Comparison of ENCODE assay signal across 6 cellular contexts in the genomic region with DNA sequence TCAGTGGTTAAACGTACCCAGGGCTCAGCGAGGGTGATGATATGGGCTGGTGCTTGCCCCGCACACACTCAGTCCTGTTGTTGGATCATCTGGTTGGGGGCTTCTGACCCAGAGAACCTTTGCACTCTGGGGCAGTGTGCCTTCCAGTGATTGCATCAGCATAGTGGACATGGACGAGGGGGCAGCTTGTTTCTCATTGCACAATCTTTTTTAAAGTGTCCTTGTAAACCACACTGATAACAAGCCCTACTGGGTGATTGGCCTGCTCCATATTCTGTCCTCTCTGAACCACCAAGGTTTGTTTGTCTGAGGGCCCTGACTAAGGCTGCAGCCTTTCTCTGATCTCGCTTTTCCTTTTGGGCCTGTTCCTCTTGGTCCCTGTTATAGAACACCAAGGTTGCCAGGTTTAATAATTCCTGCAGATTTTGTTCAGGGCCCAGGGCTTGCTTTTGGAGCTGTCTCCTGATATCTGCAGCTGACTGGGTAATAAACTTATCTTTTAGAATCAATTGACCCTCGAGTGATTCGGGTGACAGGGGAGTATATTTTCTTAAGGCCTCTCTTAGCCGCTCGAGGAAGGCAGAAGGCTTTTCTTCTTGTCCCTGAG.
A peak's percentile ranks its signal among the peaks of the same experiment; 100 is the strongest.
DNase-seq lines count a peak whose midpoint lies in the region; ATAC-seq and TF ChIP-seq lines count a peak whose summit lies in the region.
"Not testable (repeated sequence)": the region's sequence is repeated elsewhere in the genome, so short reads cannot be mapped to it uniquely, and the experiment has no call there.

No MANE protein-coding gene starts in this region.

- not testable (repeated sequence) for H3K4me1 ChIP-seq in IMR-90 (ENCODE audit: control insufficient read depth, insufficient read depth, low read length); colonic mucosa; liver (ENCODE audit: control insufficient read depth in 4 of 4, insufficient read depth in 4 of 4, low read length in 3 of 4); neural progenitor cell

- DNase-seq in IMR-90; WTC11 (ENCODE audit: low spot score); neural progenitor cell (ENCODE audit: low spot score): not testable (repeated sequence)
- DNase-seq in colonic mucosa (peak; percentile 12), left lobe of liver (ENCODE audit: low spot score) (peak; percentile 72)

- H2BK20ac ChIP-seq in IMR-90 (ENCODE audit: low read depth, low read length), result not testable (repeated sequence)

- not testable (repeated sequence) for H4K8ac ChIP-seq in IMR-90 (ENCODE audit: low read depth in 2 of 2, low read length in 2 of 2)

- H3K27me3 Mint-ChIP-seq in WTC11 (ENCODE audit: low read depth); neural progenitor cell (ENCODE audit: insufficient read depth, low read depth): not testable (repeated sequence)

- in situ Hi-C loops in IMR-90 (cut with MboI; ENCODE audit: low sequenced_read_pairs), result not testable (repeated sequence)

- not testable (repeated sequence) for H2BK15ac ChIP-seq in IMR-90 (ENCODE audit: low read depth, low read length)

- not testable (repeated sequence) for H3K4ac ChIP-seq in IMR-90 (ENCODE audit: low read depth, low read length)

- BruUV-seq in IMR-90 (replicated peaks; lab: Mats Ljungman, UMichigan), result not testable (repeated sequence)

- H3K18ac ChIP-seq in IMR-90 (ENCODE audit: low read depth, low read length), result not testable (repeated sequence)

- no CpG with 5 or more reads among the region's 9 CpGs for WGBS in IMR-90 (ENCODE audit: extremely low coverage in 2 of 2, insufficient read length in 1 of 2), 2 experiments
- WGBS in liver, result 79% methylated on average over 9 of the region's 9 CpGs

- not testable (repeated sequence) for H3K9ac ChIP-seq in IMR-90 (ENCODE audit: low read depth, low read length); colonic mucosa (ENCODE audit: low read depth in 2 of 2, low read length in 2 of 2); liver (ENCODE audit: low read depth in 1 of 2, low read length in 2 of 2); neural progenitor cell

- H3K9me1 ChIP-seq in IMR-90 (ENCODE audit: insufficient read depth, low read length), result not testable (repeated sequence)

- not testable (repeated sequence) for H2AFZ ChIP-seq in IMR-90 (replicated peaks; ENCODE audit: low read length, poor library complexity); neural progenitor cell (replicated peaks)

- H3K9me3 ChIP-seq in IMR-90 (ENCODE audit: control insufficient read depth, insufficient read depth, low read length); colonic mucosa; liver (ENCODE audit: control insufficient read depth in 4 of 4, low read length in 3 of 4); neural progenitor cell (ENCODE audit: low read depth): not testable (repeated sequence)

- H3K27ac Mint-ChIP-seq in WTC11, result not testable (repeated sequence)
- H3K27ac Mint-ChIP-seq in neural progenitor cell, result peak overlapping the region; percentile 81

- not testable (repeated sequence) for H3K4me2 ChIP-seq in IMR-90 (ENCODE audit: low read depth, low read length); neural progenitor cell

- not testable (repeated sequence) for H3K27ac ChIP-seq in IMR-90 (ENCODE audit: insufficient read depth, low read length); colonic mucosa; liver (ENCODE audit: low read depth in 1 of 2, low read length in 2 of 2); neural progenitor cell

- not testable (repeated sequence) for H2BK120ac ChIP-seq in IMR-90 (ENCODE audit: low read depth, low read length)

- not testable (repeated sequence) for H3K36me3 Mint-ChIP-seq in WTC11, neural progenitor cell

- H4K20me1 ChIP-seq in IMR-90 (ENCODE audit: insufficient read depth, low read length); neural progenitor cell (ENCODE audit: low read depth): not testable (repeated sequence)

- CTCF ChIA-PET in IMR-90 (lab: Yijun Ruan, JAX); WTC11 (lab: Charles Lee): not testable (repeated sequence)

- not testable (repeated sequence) for H2AK5ac ChIP-seq in IMR-90 (ENCODE audit: low read depth, low read length)

- H2AK9ac ChIP-seq in IMR-90 (replicated peaks; ENCODE audit: low read depth, low read length, poor library complexity), result not testable (repeated sequence)

- H3K23ac ChIP-seq in IMR-90 (ENCODE audit: low read depth, low read length), result not testable (repeated sequence)

- not testable (repeated sequence) for H3K4me3 Mint-ChIP-seq in WTC11, neural progenitor cell

- not testable (repeated sequence) for H3K27me3 ChIP-seq in IMR-90 (ENCODE audit: control insufficient read depth, insufficient read depth, low read length); colonic mucosa; liver (ENCODE audit: control insufficient read depth in 4 of 4, insufficient read depth in 4 of 4, low read length in 3 of 4); neural progenitor cell

- peaks cover 34% of the 10 kb centered on the region for H3K9me3 Mint-ChIP-seq in WTC11
- H3K9me3 Mint-ChIP-seq in neural progenitor cell, result not testable (repeated sequence)

- ATAC-seq in IMR-90 (ENCODE audit: low read depth); WTC11; left lobe of liver: not testable (repeated sequence)

- H3K36me3 ChIP-seq in IMR-90 (ENCODE audit: control insufficient read depth, insufficient read depth, low read length); colonic mucosa; liver (ENCODE audit: control insufficient read depth in 4 of 4, insufficient read depth in 3 of 4, low read depth in 1 of 4, low read length in 3 of 4); neural progenitor cell: not testable (repeated sequence)

- POLR2A ChIA-PET in IMR-90 (lab: Charles Lee; ENCODE audit: unreplicated experiment); WTC11 (lab: Charles Lee): not testable (repeated sequence)

- dilution Hi-C loops in IMR-90 (cut with HindIII; ENCODE audit: low sequenced_read_pairs, unreplicated experiment), result not testable (repeated sequence)

- H4K5ac ChIP-seq in IMR-90 (ENCODE audit: low read depth, low read length), result not testable (repeated sequence)

- not testable (repeated sequence) for H4K91ac ChIP-seq in IMR-90 (ENCODE audit: insufficient read depth, low read depth, low read length)

- not testable (repeated sequence) for TF ChIP-seq CTCF in IMR-90 (conservative IDR thresholded peaks at IDR 0.05; ENCODE audit: low read depth, low read length); WTC11 (IDR thresholded peaks at IDR 0.05); colonic mucosa (IDR thresholded peaks at IDR 0.05); liver (IDR thresholded peaks at IDR 0.05; ENCODE audit: low read depth, low read length, missing input control); neural progenitor cell (IDR thresholded peaks at IDR 0.05)

- intact Hi-C loops in IMR-90 (cut with micrococcal nuclease); colonic mucosa (cut with DNase I): not testable (repeated sequence)

- not testable (repeated sequence) for TF ChIP-seq RAD21 in IMR-90 (IDR thresholded peaks at IDR 0.05; ENCODE audit: low read length)
- peak; percentile 21 to 32 for TF ChIP-seq RAD21 in liver (IDR thresholded peaks at IDR 0.05)

- H3K4me1 Mint-ChIP-seq in WTC11, neural progenitor cell: not testable (repeated sequence)

- H3F3A ChIP-seq in neural progenitor cell (ENCODE audit: low read depth), result not testable (repeated sequence)

- not testable (repeated sequence) for H3K79me2 ChIP-seq in neural progenitor cell (ENCODE audit: low read depth)

- H3K4me3 ChIP-seq in IMR-90 (ENCODE audit: insufficient read depth, low read depth, low read length); colonic mucosa; liver (ENCODE audit: low read depth in 1 of 3, low read length in 3 of 3); neural progenitor cell: not testable (repeated sequence)

- H3K56ac ChIP-seq in IMR-90 (ENCODE audit: extremely low read depth, insufficient read depth, low read length), result not testable (repeated sequence)

- H3K14ac ChIP-seq in IMR-90 (replicated peaks; ENCODE audit: low read depth, low read length), result not testable (repeated sequence)

- not testable (repeated sequence) for H3K79me1 ChIP-seq in IMR-90 (ENCODE audit: low read depth in 1 of 2, low read length in 2 of 2)

- not testable (repeated sequence) for TF ChIP-seq POLR2A in IMR-90 (IDR thresholded peaks at IDR 0.05; ENCODE audit: low read depth, low read length)

- not testable (repeated sequence) for H2BK5ac ChIP-seq in IMR-90 (ENCODE audit: low read depth, low read length, poor library complexity, severe bottlenecking)

TF ChIP-seq in IMR-90, 13 proteins besides CTCF, POLR2A, EP300 and RAD21:
- 0 out of 2 replicates have a peak, but pooled peaks have one; percentile 12 for TF ChIP-seq CEBPB (IDR thresholded peaks at IDR 0.05; ENCODE audit: low read depth, low read length)

TF ChIP-seq in WTC11, 78 proteins besides CTCF, POLR2A, EP300 and RAD21:
- peak; percentile 99 for TF ChIP-seq GABPB1 (CRISPR knock-in tag; IDR thresholded peaks at IDR 0.05)

TF ChIP-seq in liver, 16 proteins besides CTCF, POLR2A, EP300 and RAD21 (continues in another document):
- peak; percentile 80 to 92 for TF ChIP-seq RXRA (IDR thresholded peaks at IDR 0.05)
- peak; percentile 98 for TF ChIP-seq HNF4A (conservative IDR thresholded peaks at IDR 0.05)
- TF ChIP-seq ATF3 (IDR thresholded peaks at IDR 0.05), result peak; percentile 86
- TF ChIP-seq, protein P1, sequence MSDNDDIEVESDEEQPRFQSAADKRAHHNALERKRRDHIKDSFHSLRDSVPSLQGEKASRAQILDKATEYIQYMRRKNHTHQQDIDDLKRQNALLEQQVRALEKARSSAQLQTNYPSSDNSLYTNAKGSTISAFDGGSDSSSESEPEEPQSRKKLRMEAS (IDR thresholded peaks at IDR 0.05), result peak; percentile 77
- TF ChIP-seq SP1 (IDR thresholded peaks at IDR 0.05), result peak; percentile 71
- peak in 1 of 2 donors; percentile 87 for TF ChIP-seq JUND (IDR thresholded peaks at IDR 0.05)
- TF ChIP-seq FOXA2 (IDR thresholded peaks at IDR 0.05), result peak; percentile 25
